ENCODE assay signal across 1 cellular context in the genomic region with DNA sequence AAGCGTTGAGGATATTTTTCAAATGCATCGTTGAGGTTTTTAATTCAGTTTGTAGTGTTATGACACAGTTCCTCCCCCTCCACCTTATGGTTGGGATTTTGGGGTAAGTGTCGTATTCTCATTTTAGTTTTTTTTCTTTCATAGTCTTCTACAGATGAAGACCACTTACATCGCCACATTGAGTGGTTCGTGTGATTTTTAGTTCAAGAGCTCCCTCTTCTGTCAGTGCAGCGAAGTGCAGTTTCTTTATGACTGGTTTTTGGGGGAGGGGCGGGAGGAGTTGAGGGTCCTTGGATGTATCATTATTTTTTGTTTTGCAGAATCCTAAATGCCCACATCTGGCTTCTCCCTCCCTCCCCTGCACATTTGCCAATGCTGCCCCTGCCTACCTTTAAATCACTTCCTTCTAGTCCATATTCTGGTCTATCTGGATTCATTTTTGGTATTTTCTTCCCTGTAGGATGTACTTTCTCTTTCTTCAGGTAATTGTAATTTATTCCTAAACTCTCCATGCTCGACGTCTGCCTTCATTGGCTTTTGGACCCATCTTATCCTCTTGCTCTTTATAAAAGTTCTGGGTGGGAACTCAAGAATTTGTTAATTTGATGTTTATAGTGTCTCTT.
TF ChIP-seq lines count a peak whose summit lies in the region.

No MANE protein-coding gene starts in this region.

TF ChIP-seq in GM23338, 12 proteins besides CTCF, POLR2A, EP300 and RAD21 (continued from another document):
- TF ChIP-seq EZH2 (IDR thresholded peaks at IDR 0.05; ENCODE audit: low read depth, unreplicated experiment) (no peak), NANOG (IDR thresholded peaks at IDR 0.05; ENCODE audit: borderline replicate concordance) (no peak), EZH2phosphoT487 (IDR thresholded peaks at IDR 0.05; ENCODE audit: unreplicated experiment) (no peak), ZNF331 (CRISPR knock-in tag; IDR thresholded peaks at IDR 0.05; ENCODE audit: low read depth) (no peak)
- TF ChIP-seq, protein P1, sequence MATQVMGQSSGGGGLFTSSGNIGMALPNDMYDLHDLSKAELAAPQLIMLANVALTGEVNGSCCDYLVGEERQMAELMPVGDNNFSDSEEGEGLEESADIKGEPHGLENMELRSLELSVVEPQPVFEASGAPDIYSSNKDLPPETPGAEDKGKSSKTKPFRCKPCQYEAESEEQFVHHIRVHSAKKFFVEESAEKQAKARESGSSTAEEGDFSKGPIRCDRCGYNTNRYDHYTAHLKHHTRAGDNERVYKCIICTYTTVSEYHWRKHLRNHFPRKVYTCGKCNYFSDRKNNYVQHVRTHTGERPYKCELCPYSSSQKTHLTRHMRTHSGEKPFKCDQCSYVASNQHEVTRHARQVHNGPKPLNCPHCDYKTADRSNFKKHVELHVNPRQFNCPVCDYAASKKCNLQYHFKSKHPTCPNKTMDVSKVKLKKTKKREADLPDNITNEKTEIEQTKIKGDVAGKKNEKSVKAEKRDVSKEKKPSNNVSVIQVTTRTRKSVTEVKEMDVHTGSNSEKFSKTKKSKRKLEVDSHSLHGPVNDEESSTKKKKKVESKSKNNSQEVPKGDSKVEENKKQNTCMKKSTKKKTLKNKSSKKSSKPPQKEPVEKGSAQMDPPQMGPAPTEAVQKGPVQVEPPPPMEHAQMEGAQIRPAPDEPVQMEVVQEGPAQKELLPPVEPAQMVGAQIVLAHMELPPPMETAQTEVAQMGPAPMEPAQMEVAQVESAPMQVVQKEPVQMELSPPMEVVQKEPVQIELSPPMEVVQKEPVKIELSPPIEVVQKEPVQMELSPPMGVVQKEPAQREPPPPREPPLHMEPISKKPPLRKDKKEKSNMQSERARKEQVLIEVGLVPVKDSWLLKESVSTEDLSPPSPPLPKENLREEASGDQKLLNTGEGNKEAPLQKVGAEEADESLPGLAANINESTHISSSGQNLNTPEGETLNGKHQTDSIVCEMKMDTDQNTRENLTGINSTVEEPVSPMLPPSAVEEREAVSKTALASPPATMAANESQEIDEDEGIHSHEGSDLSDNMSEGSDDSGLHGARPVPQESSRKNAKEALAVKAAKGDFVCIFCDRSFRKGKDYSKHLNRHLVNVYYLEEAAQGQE (IDR thresholded peaks at IDR 0.05; ENCODE audit: unreplicated experiment) = no peak
